8 cellular contexts compared by ENCODE assay signal in genomic region chrX:124211312-124211942, GRCh38.
DNase-seq lines count a peak whose midpoint lies in the region; ATAC-seq, FAIRE-seq and TF ChIP-seq lines count a peak whose summit lies in the region.

No MANE protein-coding gene starts in this region.

- H3K23ac ChIP-seq in H1 (ENCODE audit: insufficient read length): no peak overlapping the region

- H3K4me3 ChIP-seq in GM23248: no peak overlapping the region
- H3K4me3 ChIP-seq in H1 (ENCODE audit: extremely low read depth in 1 of 4, insufficient read depth in 2 of 4, low read depth in 3 of 4, low read length in 4 of 4): no peak overlapping the region
- no peak overlapping the region for H3K4me3 ChIP-seq in psoas muscle

- no peaks in the 10 kb centered on the region for H3K36me3 ChIP-seq in GM23248 (ENCODE audit: low read depth)
- no peaks in the 10 kb centered on the region for H3K36me3 ChIP-seq in H1 (ENCODE audit: control insufficient read depth in 2 of 4, insufficient read depth in 4 of 4, low read length in 3 of 4)
- no peaks in the 10 kb centered on the region for H3K36me3 ChIP-seq in psoas muscle (ENCODE audit: insufficient read depth in 1 of 2, low read depth in 1 of 2)

- H3K79me2 ChIP-seq in GM23248 (ENCODE audit: insufficient read depth) (no peaks in the 10 kb centered on the region), H1 (ENCODE audit: control insufficient read depth in 1 of 2, insufficient read depth in 2 of 2, low read length in 2 of 2) (no peaks in the 10 kb centered on the region)

- no peak overlapping the region for H3K4me2 ChIP-seq in GM23248 (ENCODE audit: unreplicated experiment)
- no peak overlapping the region for H3K4me2 ChIP-seq in H1 (ENCODE audit: insufficient read depth in 1 of 2, low read depth in 2 of 2, low read length in 2 of 2)

- H2BK12ac ChIP-seq in H1 (ENCODE audit: low read depth, low read length): no peak overlapping the region

- intact Hi-C loops in left ventricle myocardium superior (cut with micrococcal nuclease): no loop called here
- intact Hi-C loops in Right ventricle myocardium superior (cut with DNase I): no loop called here
- intact Hi-C loops in psoas muscle (cut with DNase I): no loop called here

- no peaks in the 10 kb centered on the region for H3K23me2 ChIP-seq in H1 (ENCODE audit: low read depth, low read length)

- CTCF ChIA-PET in H1 (lab: Charles Lee; ENCODE audit: partially characterized antibody): interaction anchor here (1.3 to 1.9 kb wide), 5 partner anchors 12 to 42 kb away, joined by 3 to 7 read pairs (median 4); no protein-coding TSS in a partner anchor

- no peak overlapping the region for H2BK20ac ChIP-seq in H1 (ENCODE audit: low read length)

- TF ChIP-seq RAD21 in H1 (IDR thresholded peaks at IDR 0.05 in 1 of 2, conservative IDR thresholded peaks at IDR 0.05 in 1 of 2; ENCODE audit: low read depth in 2 of 2, low read length in 2 of 2): peak; percentile 70 to 76

- 86 to 92% methylated on average over 3 of the region's 3 CpGs for WGBS in GM23248 (ENCODE audit: low coverage in 1 of 2, low lambda C conversion rate in 2 of 2, missing lambda C conversion rate in 2 of 2), 2 experiments
- 57% methylated on average over 3 of the region's 3 CpGs; no CpG with 5 or more reads in 1 of the 2 experiments for WGBS in H1 (ENCODE audit: extremely low coverage in 1 of 2, insufficient coverage in 1 of 2, insufficient read length in 1 of 2, insufficient replicate concordance in 2 of 2, low coverage in 1 of 2, low lambda C conversion rate in 2 of 2, missing lambda C conversion rate in 1 of 2), 2 experiments
- 65 to 89% (median 69%) methylated on average over 3 of the region's 3 CpGs for WGBS in psoas muscle, 3 donors

- no peak overlapping the region for H2BK15ac ChIP-seq in H1 (ENCODE audit: low read length)

- no peak for TF ChIP-seq EP300 in H1 (IDR thresholded peaks at IDR 0.05; ENCODE audit: borderline replicate concordance in 1 of 2, low read depth in 2 of 2, low read length in 2 of 2)

- TF ChIP-seq POLR2A in H1 (IDR thresholded peaks at IDR 0.05; ENCODE audit: control extremely low read depth in 1 of 2, low read depth in 2 of 2, low read length in 2 of 2): no peak

- H3K79me1 ChIP-seq in H1 (ENCODE audit: low read depth, low read length): no peaks in the 10 kb centered on the region

- H3K9me2 ChIP-seq in GM23248 (ENCODE audit: insufficient read depth): no peaks in the 10 kb centered on the region

- H3K27ac ChIP-seq in GM23248 (no peak overlapping the region), H1 (ENCODE audit: low read depth, low read length) (no peak overlapping the region), psoas muscle (no peak overlapping the region)

- no peak overlapping the region for H3K4ac ChIP-seq in H1 (replicated peaks; ENCODE audit: insufficient read length, low read depth, low read length)

- DNase-seq in left ventricle myocardium superior: no peak
- no peak for DNase-seq in Right ventricle myocardium superior
- DNase-seq in GM23248: peak; percentile 48
- peak; percentile 9 for DNase-seq in LHCN-M2 (ENCODE audit: low read depth)
- peak; percentile 28 for DNase-seq in RPMI8226
- no peak for DNase-seq in H1 (ENCODE audit: low read depth in 1 of 2, low spot score in 2 of 2)
- no peak for DNase-seq in psoas muscle
- DNase-seq in ecto neural progenitor cell (ENCODE audit: low spot score): no peak

- in situ Hi-C loops in GM23248 (cut with MboI): loop anchor here (10.0 kb wide), 1 partner anchor 173 kb away; no protein-coding TSS in a partner anchor

- ATAC-seq in left ventricle myocardium superior: peak; percentile 43
- ATAC-seq in Right ventricle myocardium superior (ENCODE audit: poor library complexity): no peak
- peak in 3 of 4 donors; percentile 63 to 79 (median 74) for ATAC-seq in psoas muscle

- H3F3A ChIP-seq in GM23248 (ENCODE audit: insufficient read depth): no peaks in the 10 kb centered on the region

- TF ChIP-seq CTCF in H1 (IDR thresholded peaks at IDR 0.05; ENCODE audit: control extremely low read depth in 1 of 3, insufficient read depth in 1 of 3, low read depth in 1 of 3, low read length in 3 of 3) (peak in 2 of 3 experiments; percentile 56 to 60; a peak in 3 of 4 replicates), psoas muscle (IDR thresholded peaks at IDR 0.05) (peak; percentile 49)

- no peaks in the 10 kb centered on the region for H4K20me1 ChIP-seq in GM23248 (ENCODE audit: insufficient read depth)
- H4K20me1 ChIP-seq in H1 (replicated peaks in 1 of 2; ENCODE audit: control insufficient read depth in 1 of 2, insufficient read depth in 2 of 2, low read length in 2 of 2): no peaks in the 10 kb centered on the region

- peak; percentile 99 for FAIRE-seq in H1 (lab: Jason Lieb, UNC)

- no peak overlapping the region for H4K5ac ChIP-seq in H1 (ENCODE audit: insufficient read length, low read depth, low read length)

- H3K9me3 ChIP-seq in GM23248 (ENCODE audit: low read depth): no peaks in the 10 kb centered on the region
- H3K9me3 ChIP-seq in H1 (ENCODE audit: insufficient read depth in 2 of 2, low read depth in 1 of 2, low read length in 1 of 2): no peaks in the 10 kb centered on the region
- no peaks in the 10 kb centered on the region for H3K9me3 ChIP-seq in psoas muscle

- H2AFZ ChIP-seq in GM23248 (no peak overlapping the region), H1 (ENCODE audit: low read length) (no peak overlapping the region)

- H3K56ac ChIP-seq in H1 (replicated peaks; ENCODE audit: insufficient read length, low read depth, low read length): no peak overlapping the region

- H3K18ac ChIP-seq in H1 (ENCODE audit: extremely low read depth, low read length): no peak overlapping the region

- H3K4me1 ChIP-seq in GM23248 (ENCODE audit: insufficient read depth): no peaks in the 10 kb centered on the region
- H3K4me1 ChIP-seq in H1 (replicated peaks in 1 of 4; ENCODE audit: control insufficient read depth in 3 of 4, insufficient read depth in 4 of 4, low read length in 3 of 4): peaks cover 0 to 2% (median under 1%) of the 10 kb centered on the region in 4 experiments; a peak in 3 of 7 replicates
- H3K4me1 ChIP-seq in psoas muscle: peaks cover 14% of the 10 kb centered on the region

- POLR2A ChIA-PET in H1 (lab: Charles Lee; ENCODE audit: partially characterized antibody): no interaction called here

- no peak overlapping the region for H2BK120ac ChIP-seq in H1 (replicated peaks; ENCODE audit: low read depth, low read length)

- H4K8ac ChIP-seq in H1 (ENCODE audit: extremely low read depth, insufficient read depth, low read length): no peak overlapping the region

- H2BK5ac ChIP-seq in H1 (ENCODE audit: low read depth, low read length): no peak overlapping the region

- no peak overlapping the region for H4K91ac ChIP-seq in H1 (replicated peaks; ENCODE audit: insufficient read length, low read length)

- no peak overlapping the region for H3K14ac ChIP-seq in H1 (ENCODE audit: insufficient read length)

- H3K27me3 ChIP-seq in GM23248 (replicated peaks; ENCODE audit: insufficient read depth): no peaks in the 10 kb centered on the region
- H3K27me3 ChIP-seq in H1 (replicated peaks in 1 of 4; ENCODE audit: control insufficient read depth in 3 of 4, extremely low read depth in 1 of 4, insufficient read depth in 3 of 4, low read length in 3 of 4): no peaks in the 10 kb centered on the region
- no peaks in the 10 kb centered on the region for H3K27me3 ChIP-seq in psoas muscle (ENCODE audit: insufficient read depth in 3 of 3, low read length in 2 of 3)

- H2AK5ac ChIP-seq in H1 (ENCODE audit: low read depth, low read length): no peak overlapping the region

- no peak overlapping the region for H3K9ac ChIP-seq in GM23248
- no peak overlapping the region for H3K9ac ChIP-seq in H1 (replicated peaks in 1 of 4; ENCODE audit: extremely low read depth in 1 of 4, low read depth in 3 of 4, low read length in 3 of 4)

TF ChIP-seq in H1, 55 proteins besides CTCF, POLR2A, EP300 and RAD21:
- TF ChIP-seq POU5F1 (IDR thresholded peaks at IDR 0.05; ENCODE audit: low read depth, low read length) (no peak), FOSL1 (IDR thresholded peaks at IDR 0.05; ENCODE audit: insufficient read depth, low read depth, low read length) (no peak), CREB1 (IDR thresholded peaks at IDR 0.05) (no peak), CTBP2 (IDR thresholded peaks at IDR 0.05; ENCODE audit: borderline replicate concordance, insufficient read depth, insufficient read length, low read length) (no peak)

Comparison
In these comparisons a context has a peak if more than half of its experiments do, and no peak if none do; other contexts are left out.
1. DNase-seq: peak in GM23248 (single experiment), LHCN-M2 (single experiment) and RPMI8226 (single experiment); none in left ventricle myocardium superior (single experiment), Right ventricle myocardium superior (single experiment), H1 (0 of 2), psoas muscle (0 of 2) and ecto neural progenitor cell (single experiment).